In genomic region chr18:51135361-51135760, GRCh38 we compare ENCODE assay signal across 10 cellular contexts.
DNase-seq lines count a peak whose midpoint lies in the region; ATAC-seq and TF ChIP-seq lines count a peak whose summit lies in the region.
"Had no signal": no experiment of that assay in that cellular context is flagged by ENCODE, and none has a peak within 500 bp of the region (broad histone marks: within the 10 kb centered on the region; RNA-seq: fewer than 3 reads in every experiment).

No MANE protein-coding gene starts in this region.

- no peak overlapping the region for H3K27ac Mint-ChIP-seq in glutamatergic neuron (ENCODE audit: unreplicated experiment)

- H3K27ac ChIP-seq in RWPE1 (peak overlapping the region; percentile 96), upper lobe of right lung (no peak overlapping the region)

- intact Hi-C loops in upper lobe of right lung (cut with DNase I): no loop called here

- H3K4me1 ChIP-seq in skeletal muscle satellite cell (ENCODE audit: control insufficient read depth, insufficient read depth, low read length) (peaks cover 17% of the 10 kb centered on the region), upper lobe of right lung (no peaks in the 10 kb centered on the region)

- ATAC-seq in upper lobe of right lung: no peak

- peaks cover 4% of the 10 kb centered on the region for H3K4me1 Mint-ChIP-seq in glutamatergic neuron (ENCODE audit: low read depth, unreplicated experiment)

- peaks cover 2% of the 10 kb centered on the region for H3K27me3 Mint-ChIP-seq in glutamatergic neuron (ENCODE audit: unreplicated experiment)
- H3K27me3 Mint-ChIP-seq: naive B cell; stimulated activated naive CD8-positive, alpha-beta T cell treated with anti-CD3 and anti-CD28 coated beads, Interleukin-15, amount 100 ng/mL, for 72 hours had no signal

- POLR2A ChIA-PET in RWPE1 (lab: Yijun Ruan, JAX; ENCODE audit: low non-redundant PET): interaction anchor here (0.7 kb wide), 1 partner anchor 24 kb away, joined by 5 read pairs; no protein-coding TSS in a partner anchor

- H3K27me3 ChIP-seq in skeletal muscle satellite cell (ENCODE audit: control insufficient read depth, insufficient read depth, low read length) (no peaks in the 10 kb centered on the region), upper lobe of right lung (no peaks in the 10 kb centered on the region)

- no peak overlapping the region for H3K4me3 Mint-ChIP-seq in glutamatergic neuron (ENCODE audit: unreplicated experiment)
- H3K4me3 Mint-ChIP-seq: naive B cell; stimulated activated naive CD8-positive, alpha-beta T cell treated with anti-CD3 and anti-CD28 coated beads, Interleukin-15, amount 100 ng/mL, for 72 hours had no signal

- peak overlapping the region; percentile 77 for H3K4me2 ChIP-seq in skeletal muscle satellite cell (ENCODE audit: low read length)

- H3K9ac ChIP-seq in skeletal muscle satellite cell (ENCODE audit: low read depth, low read length): peak overlapping the region; percentile 29

- H3K4me3 ChIP-seq in fibroblast of mammary gland (ENCODE audit: control insufficient read depth, low read depth, low read length) (peak overlapping the region; percentile 6), skeletal muscle satellite cell (ENCODE audit: low read length) (peak overlapping the region; percentile 46), upper lobe of right lung (no peak overlapping the region)

- H3K9me3 Mint-ChIP-seq in glutamatergic neuron (ENCODE audit: unreplicated experiment): no peaks in the 10 kb centered on the region
- H3K9me3 Mint-ChIP-seq: naive B cell; stimulated activated naive CD8-positive, alpha-beta T cell treated with anti-CD3 and anti-CD28 coated beads, Interleukin-15, amount 100 ng/mL, for 72 hours had no signal

- CTCF ChIA-PET in RWPE1 (lab: Yijun Ruan, JAX): no interaction called here

- H3K36me3 ChIP-seq in skeletal muscle satellite cell (ENCODE audit: insufficient read depth, low read length) (no peaks in the 10 kb centered on the region), upper lobe of right lung (no peaks in the 10 kb centered on the region)

- DNase-seq in HCEC 1CT (peak; percentile 77), RWPE1 (ENCODE audit: low spot score) (peak; percentile 48), fibroblast of mammary gland (ENCODE audit: low read depth) (peak; percentile 74), glutamatergic neuron (no peak), upper lobe of right lung (no peak)
- DNase-seq in activated CD4-positive, CD25-positive, alpha-beta regulatory T cell (lab: John Stamatoyannopoulos, UW): no peak
- DNase-seq: naive B cell; NCI-H2171; stimulated activated naive CD8-positive, alpha-beta T cell treated with anti-CD3 and anti-CD28 coated beads, Interleukin-15, amount 100 ng/mL, for 72 hours had no signal

- H3K36me3 Mint-ChIP-seq in glutamatergic neuron (ENCODE audit: unreplicated experiment): no peaks in the 10 kb centered on the region
- H3K36me3 Mint-ChIP-seq: naive B cell had no signal

- TF ChIP-seq CTCF in RWPE1 (conservative IDR thresholded peaks at IDR 0.05; ENCODE audit: low read depth): no peak
- TF ChIP-seq CTCF in fibroblast of mammary gland (conservative IDR thresholded peaks at IDR 0.05; ENCODE audit: control insufficient read depth, insufficient read depth, low read depth, low read length): no peak
- TF ChIP-seq CTCF in glutamatergic neuron (IDR thresholded peaks at IDR 0.05; ENCODE audit: partially characterized antibody, unreplicated experiment): no peak
- TF ChIP-seq CTCF in upper lobe of right lung (IDR thresholded peaks at IDR 0.05): no peak

- H3K9me3 ChIP-seq in skeletal muscle satellite cell (replicated peaks; ENCODE audit: low read length): no peaks in the 10 kb centered on the region
- H3K9me3 ChIP-seq in upper lobe of right lung: no peaks in the 10 kb centered on the region

Comparison
In these comparisons a context has a peak if more than half of its experiments do, and no peak if none do; other contexts are left out.
1. DNase-seq: peak in HCEC 1CT (single experiment), RWPE1 (single experiment) and fibroblast of mammary gland (single experiment); none in glutamatergic neuron (single experiment), activated CD4-positive, CD25-positive, alpha-beta regulatory T cell (0 of 4) and upper lobe of right lung (single experiment).